Comparison of ENCODE assay signal across 22 cellular contexts in the genomic region with DNA sequence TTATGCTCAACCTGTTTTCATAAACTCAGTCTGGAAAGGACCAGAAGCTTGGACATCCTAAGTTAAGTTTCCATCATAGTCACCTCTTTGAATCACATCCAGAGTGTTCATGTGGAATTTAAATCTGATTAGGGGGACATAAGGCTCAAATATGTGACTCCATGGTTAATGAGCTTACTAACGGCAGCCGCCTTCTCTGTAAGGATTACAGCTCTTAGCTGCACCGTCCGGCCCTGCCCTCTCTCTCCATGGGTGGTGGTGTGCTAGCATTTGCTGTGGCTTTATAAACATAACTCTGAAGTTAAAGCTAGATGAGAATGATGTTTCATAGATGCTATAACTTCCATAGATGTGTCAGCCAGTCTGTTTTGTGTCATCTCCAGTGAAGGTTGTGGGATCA.
DNase-seq lines count a peak whose midpoint lies in the region; FAIRE-seq and TF ChIP-seq lines count a peak whose summit lies in the region.
"Had no signal": no experiment of that assay in that cellular context is flagged by ENCODE, and none has a peak within 500 bp of the region (broad histone marks: within the 10 kb centered on the region; RNA-seq: fewer than 3 reads in every experiment).

No MANE protein-coding gene starts in this region.

- H3K9me3 ChIP-seq in neuronal stem cell (replicated peaks in 1 of 2; ENCODE audit: control insufficient read depth in 2 of 2, insufficient read depth in 1 of 2, low read depth in 1 of 2, low read length in 2 of 2) = no peaks in the 10 kb centered on the region
- H3K9me3 ChIP-seq: BLaER1 had no signal

- WGBS in neuronal stem cell (ENCODE audit: extremely low coverage in 2 of 2, insufficient read length in 2 of 2, insufficient replicate concordance in 1 of 2), 2 donors = no CpG with 5 or more reads among the region's 4 CpGs

- H3K36me3 Mint-ChIP-seq in chondrocyte (ENCODE audit: low read depth) = peaks cover 19% of the 10 kb centered on the region
- H3K36me3 Mint-ChIP-seq: CD4-positive, CD25-positive, alpha-beta regulatory T cell had no signal

- H3K9ac ChIP-seq in neuronal stem cell (ENCODE audit: low read depth, low read length, poor library complexity) = no peak overlapping the region
- H3K9ac ChIP-seq: BLaER1 had no signal

- H3K23ac ChIP-seq in neuronal stem cell (ENCODE audit: low read depth, low read length, poor library complexity) = no peak overlapping the region

- H4K91ac ChIP-seq in neuronal stem cell (ENCODE audit: low read depth, low read length, poor library complexity) = no peak overlapping the region

- H3K4me3 ChIP-seq in neuronal stem cell (ENCODE audit: low read length in 2 of 2) = no peak overlapping the region
- H3K4me3 ChIP-seq: BLaER1, SK-N-MC had no signal

- FAIRE-seq in D721Med (lab: Jason Lieb, UNC) = peak; percentile 89
- FAIRE-seq: GM12891, H1, RCC 7860 had no signal

- H3K27ac ChIP-seq in neuronal stem cell (replicated peaks; ENCODE audit: low read length) = no peak overlapping the region
- H3K27ac ChIP-seq: BLaER1, HL-60, SK-N-MC had no signal

- peaks cover 0 to 13% of the 10 kb centered on the region in 2 donors for H3K4me1 ChIP-seq in neuronal stem cell (ENCODE audit: control insufficient read depth in 2 of 2, insufficient read depth in 1 of 2, low read depth in 1 of 2, low read length in 2 of 2)
- H3K4me1 ChIP-seq: BLaER1 had no signal

- peaks cover 4 to 96% of the 10 kb centered on the region in 2 donors for H3K36me3 ChIP-seq in neuronal stem cell (replicated peaks in 1 of 2; ENCODE audit: control insufficient read depth in 2 of 2, insufficient read depth in 2 of 2, low read length in 2 of 2)

- H3K4me1 Mint-ChIP-seq in chondrocyte (ENCODE audit: low read depth) = peaks cover 13% of the 10 kb centered on the region
- H3K4me1 Mint-ChIP-seq: CD4-positive, CD25-positive, alpha-beta regulatory T cell had no signal

- H2BK120ac ChIP-seq in neuronal stem cell (ENCODE audit: low read depth, low read length) = no peak overlapping the region

- H2AFZ ChIP-seq in neuronal stem cell (ENCODE audit: low read length) = no peak overlapping the region

- H3K27me3 ChIP-seq in neuronal stem cell (ENCODE audit: control insufficient read depth in 3 of 3, insufficient read depth in 3 of 3, low read depth in 1 of 3, low read length in 3 of 3) = no peaks in the 10 kb centered on the region
- H3K27me3 ChIP-seq: BLaER1 had no signal

- TF ChIP-seq CTCF in D721Med (IDR thresholded peaks at IDR 0.05; ENCODE audit: insufficient read depth, missing control alignments) (no peak), chondrocyte (IDR thresholded peaks at IDR 0.05) (no peak)

- H2BK15ac ChIP-seq in neuronal stem cell (ENCODE audit: low read length) = no peak overlapping the region

- H2BK5ac ChIP-seq in neuronal stem cell (ENCODE audit: low read length) = no peak overlapping the region

- no peak overlapping the region for H3K4me2 ChIP-seq in neuronal stem cell (ENCODE audit: insufficient read depth, low read length, poor library complexity, severe bottlenecking)
- H3K4me2 ChIP-seq: BLaER1 had no signal

- H3K18ac ChIP-seq in neuronal stem cell (ENCODE audit: low read length) = no peak overlapping the region

- H3K4ac ChIP-seq in neuronal stem cell (ENCODE audit: low read length) = no peak overlapping the region

- H3K4me3 Mint-ChIP-seq in chondrocyte (ENCODE audit: unreplicated experiment) = no peak overlapping the region
- H3K4me3 Mint-ChIP-seq: CD4-positive, CD25-positive, alpha-beta regulatory T cell had no signal

- H4K8ac ChIP-seq in neuronal stem cell (ENCODE audit: low read depth, low read length) = no peak overlapping the region

- H2BK12ac ChIP-seq in neuronal stem cell (ENCODE audit: low read length) = no peak overlapping the region

- H3K9me3 Mint-ChIP-seq in chondrocyte (ENCODE audit: low read depth) = no peaks in the 10 kb centered on the region

- no peak overlapping the region for H2AK5ac ChIP-seq in neuronal stem cell (ENCODE audit: low read depth, low read length)

- no peak overlapping the region for H3K14ac ChIP-seq in neuronal stem cell (ENCODE audit: low read length)

- no peaks in the 10 kb centered on the region for H3K79me1 ChIP-seq in neuronal stem cell (ENCODE audit: low read depth, low read length)

- no peaks in the 10 kb centered on the region for H3K27me3 Mint-ChIP-seq in chondrocyte (ENCODE audit: low read depth)
- H3K27me3 Mint-ChIP-seq: CD4-positive, CD25-positive, alpha-beta regulatory T cell had no signal

- no peak for DNase-seq in D721Med (ENCODE audit: insufficient read length, low spot score)
- DNase-seq in NCI-H524 treated with DMSO at 0.1 percent for 48 hours (lab: John Stamatoyannopoulos, UW) = peak; percentile 91
- DNase-seq in chondrocyte (ENCODE audit: low spot score) = no peak
- peak; percentile 23 for DNase-seq in neuronal stem cell (ENCODE audit: low spot score)
- no peak for DNase-seq in NCI-H2107 (lab: John Stamatoyannopoulos, UW)
- no peak for DNase-seq in NCI-H510A (lab: John Stamatoyannopoulos, UW)
- DNase-seq in NCI-H2227 (lab: John Stamatoyannopoulos, UW; ENCODE audit: unreplicated experiment) = no peak
- DNase-seq: CD4-positive, CD25-positive, alpha-beta regulatory T cell; GDM1; HCEC 1CT; MV-4-11; NCI-H1105; NCI-H1436 treated with DMSO at 0.1 percent for 48 hours; NCI-H187 treated with DMSO at 0.1 percent for 48 hours; NCI-H446 treated with DMSO at 0.1 percent for 48 hours; SIG-M5 had no signal

- H3K27ac Mint-ChIP-seq in chondrocyte (ENCODE audit: unreplicated experiment) = peak overlapping the region; percentile 30
- H3K27ac Mint-ChIP-seq: CD4-positive, CD25-positive, alpha-beta regulatory T cell had no signal

Comparison
In these comparisons a context has a peak if more than half of its experiments do, and no peak if none do; other contexts are left out.
1. DNase-seq: peak in NCI-H524 treated with DMSO at 0.1 percent for 48 hours (single experiment) and neuronal stem cell (single experiment); none in D721Med (single experiment), chondrocyte (single experiment), NCI-H2107 (single experiment), NCI-H510A (single experiment) and NCI-H2227 (single experiment).